Comparison of ENCODE assay signal across 19 cellular contexts in the genomic region with DNA sequence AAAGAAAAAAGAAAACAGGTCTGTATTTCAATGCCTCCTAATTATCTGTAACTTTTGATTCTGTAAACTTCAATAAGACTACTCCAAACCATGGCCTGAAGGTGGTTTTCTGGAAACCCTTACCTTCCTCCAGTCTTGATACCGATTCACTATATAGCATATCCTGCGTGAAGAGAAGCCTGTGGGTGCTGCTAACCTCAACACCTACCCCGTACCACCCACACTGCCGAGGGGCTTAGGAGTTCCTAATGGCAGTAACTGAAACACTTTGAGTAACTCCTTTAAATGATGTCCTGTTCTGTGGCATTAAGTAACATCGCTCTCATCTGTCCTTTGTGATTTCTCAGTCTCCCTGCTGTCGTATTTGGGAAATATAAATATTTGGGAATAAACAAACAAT.
DNase-seq lines count a peak whose midpoint lies in the region; ATAC-seq, FAIRE-seq and TF ChIP-seq lines count a peak whose summit lies in the region.
"Had no signal": no experiment of that assay in that cellular context is flagged by ENCODE, and none has a peak within 500 bp of the region (broad histone marks: within the 10 kb centered on the region; RNA-seq: fewer than 3 reads in every experiment).

No MANE protein-coding gene starts in this region.

- peak overlapping the region; percentile 29 to 98 for H2BK12ac ChIP-seq in mesenchymal stem cell (ENCODE audit: low read length in 2 of 2)

- H3K27me3 Mint-ChIP-seq in T-helper 2 cell treated with Interferon-gamma antibody and Interleukin-4, amounts not matched to agents 5 μg/mL and 100 μg/mL, for 36 hours (ENCODE audit: low read depth), result no peaks in the 10 kb centered on the region
- H3K27me3 Mint-ChIP-seq in activated naive CD8-positive, alpha-beta T cell treated with anti-CD3 and anti-CD28 coated beads, Interleukin-2, amount 50 U/mL, for 24 hours, result peaks cover 6% of the 10 kb centered on the region

- peak overlapping the region; percentile 83 for H4K91ac ChIP-seq in mesenchymal stem cell (ENCODE audit: low read length)

- H2BK15ac ChIP-seq in mesenchymal stem cell (ENCODE audit: low read depth, poor library complexity, severe bottlenecking), result no peak overlapping the region

- H3K27me3 ChIP-seq in mesenchymal stem cell (ENCODE audit: control insufficient read depth in 1 of 2, insufficient read depth in 1 of 2, low read length in 2 of 2) (no peaks in the 10 kb centered on the region), tibial artery (no peaks in the 10 kb centered on the region)
- H3K27me3 ChIP-seq: body of pancreas, heart left ventricle had no signal

- peaks cover 77% of the 10 kb centered on the region for H3K4me1 Mint-ChIP-seq in T-helper 2 cell treated with Interferon-gamma antibody and Interleukin-4, amounts not matched to agents 5 μg/mL and 100 μg/mL, for 36 hours (ENCODE audit: low read depth)
- H3K4me1 Mint-ChIP-seq in activated naive CD8-positive, alpha-beta T cell treated with anti-CD3 and anti-CD28 coated beads, Interleukin-2, amount 50 U/mL, for 24 hours, result peaks cover 54% of the 10 kb centered on the region
- H3K4me1 Mint-ChIP-seq: WTC11 had no signal

- peak overlapping the region in 1 of 2 experiments; percentile 77 for H3K14ac ChIP-seq in mesenchymal stem cell (ENCODE audit: low read length in 2 of 2)

- H3K9me3 ChIP-seq in mesenchymal stem cell (ENCODE audit: control insufficient read depth, low read length) (no peaks in the 10 kb centered on the region), tibial artery (no peaks in the 10 kb centered on the region)
- H3K9me3 ChIP-seq: body of pancreas, heart left ventricle, mucosa of descending colon had no signal

- H2AFZ ChIP-seq in mesenchymal stem cell (ENCODE audit: low read depth, low read length), result no peak overlapping the region

- no peak overlapping the region for H2BK5ac ChIP-seq in mesenchymal stem cell (ENCODE audit: low read depth, low read length, poor library complexity, severe bottlenecking)

- intact Hi-C loops in tibial artery (cut with DNase I; ENCODE audit: low total_unique reads), result loop anchor here (5.0 kb wide), 1 partner anchor 37 kb away; no protein-coding TSS in a partner anchor

- no peak for ATAC-seq in activated naive CD8-positive, alpha-beta T cell treated with anti-CD3 and anti-CD28 coated beads, Interleukin-2, amount 50 U/mL, for 24 hours
- ATAC-seq: K562; stimulated activated naive B cell treated with anti-CD40 and anti-IgM and Interleukin-4, amounts not matched to agents 10 μg/mL and 1 μg/mL and 100 μg/mL, for 72 hours had no signal

- H3K27ac Mint-ChIP-seq in T-helper 2 cell treated with Interferon-gamma antibody and Interleukin-4, amounts not matched to agents 5 μg/mL and 100 μg/mL, for 36 hours, result peak overlapping the region; percentile 37
- no peak overlapping the region for H3K27ac Mint-ChIP-seq in activated naive CD8-positive, alpha-beta T cell treated with anti-CD3 and anti-CD28 coated beads, Interleukin-2, amount 50 U/mL, for 24 hours
- H3K27ac Mint-ChIP-seq: stimulated activated naive B cell treated with anti-CD40 and anti-IgM and Interleukin-4, amounts not matched to agents 10 μg/mL and 1 μg/mL and 100 μg/mL, for 72 hours; WTC11 had no signal

- no peaks in the 10 kb centered on the region for H3K79me1 ChIP-seq in mesenchymal stem cell (replicated peaks; ENCODE audit: low read length, poor library complexity, severe bottlenecking)

- no peaks in the 10 kb centered on the region for H3K9me3 Mint-ChIP-seq in T-helper 2 cell treated with Interferon-gamma antibody and Interleukin-4, amounts not matched to agents 5 μg/mL and 100 μg/mL, for 36 hours
- no peaks in the 10 kb centered on the region for H3K9me3 Mint-ChIP-seq in activated naive CD8-positive, alpha-beta T cell treated with anti-CD3 and anti-CD28 coated beads, Interleukin-2, amount 50 U/mL, for 24 hours
- H3K9me3 Mint-ChIP-seq: stimulated activated naive B cell treated with anti-CD40 and anti-IgM and Interleukin-4, amounts not matched to agents 10 μg/mL and 1 μg/mL and 100 μg/mL, for 72 hours; WTC11 had no signal

- peak overlapping the region; percentile 57 for H2AK5ac ChIP-seq in mesenchymal stem cell (ENCODE audit: low read length, severe bottlenecking)

- TF ChIP-seq CTCF in tibial artery (IDR thresholded peaks at IDR 0.05), result no peak

- 90% methylated on average over 5 of the region's 6 CpGs for WGBS in mesenchymal stem cell

- H3K27ac ChIP-seq in mesenchymal stem cell (ENCODE audit: low read length, poor library complexity, severe bottlenecking) (peak overlapping the region; percentile 58), tibial artery (peak overlapping the region; percentile 49 to 83)

- H3K4me3 Mint-ChIP-seq in T-helper 2 cell treated with Interferon-gamma antibody and Interleukin-4, amounts not matched to agents 5 μg/mL and 100 μg/mL, for 36 hours, result no peak overlapping the region
- H3K4me3 Mint-ChIP-seq in activated naive CD8-positive, alpha-beta T cell treated with anti-CD3 and anti-CD28 coated beads, Interleukin-2, amount 50 U/mL, for 24 hours, result no peak overlapping the region
- H3K4me3 Mint-ChIP-seq: stimulated activated naive B cell treated with anti-CD40 and anti-IgM and Interleukin-4, amounts not matched to agents 10 μg/mL and 1 μg/mL and 100 μg/mL, for 72 hours; WTC11 had no signal

- H2BK120ac ChIP-seq in mesenchymal stem cell (ENCODE audit: low read depth, low read length), result peak overlapping the region; percentile 42

- H3K4me1 ChIP-seq in mesenchymal stem cell (ENCODE audit: control insufficient read depth, insufficient read depth, low read depth, low read length) (peaks cover 4% of the 10 kb centered on the region), tibial artery (peaks cover 0 to 85% (median 44%) of the 10 kb centered on the region in 4 donors)

- H3K4me2 ChIP-seq in mesenchymal stem cell (ENCODE audit: low read length, poor library complexity, severe bottlenecking), result no peak overlapping the region

- peak overlapping the region; percentile 82 to 97 for H3K18ac ChIP-seq in mesenchymal stem cell (ENCODE audit: low read depth in 1 of 2, low read length in 2 of 2)

- H3K4ac ChIP-seq in mesenchymal stem cell (ENCODE audit: low read depth in 1 of 2, low read length in 2 of 2), result peak overlapping the region; percentile 66 to 94

- no peak overlapping the region for H3K9ac ChIP-seq in mesenchymal stem cell (ENCODE audit: low read length)

- H3K4me3 ChIP-seq in mesenchymal stem cell (ENCODE audit: insufficient read depth in 1 of 2, low read depth in 1 of 2, low read length in 2 of 2) (no peak overlapping the region), tibial artery (no peak overlapping the region)
- H3K4me3 ChIP-seq: body of pancreas, heart left ventricle, K562, mucosa of descending colon had no signal

- no peak for FAIRE-seq in frontal cortex (lab: Jason Lieb, UNC)
- FAIRE-seq: A204.1, GM19239, K562, urothelium cell line had no signal

- peak overlapping the region; percentile 83 for H4K8ac ChIP-seq in mesenchymal stem cell (ENCODE audit: low read length)

- H3K36me3 Mint-ChIP-seq in T-helper 2 cell treated with Interferon-gamma antibody and Interleukin-4, amounts not matched to agents 5 μg/mL and 100 μg/mL, for 36 hours (ENCODE audit: low read depth), result peaks cover 3% of the 10 kb centered on the region
- no peaks in the 10 kb centered on the region for H3K36me3 Mint-ChIP-seq in activated naive CD8-positive, alpha-beta T cell treated with anti-CD3 and anti-CD28 coated beads, Interleukin-2, amount 50 U/mL, for 24 hours (ENCODE audit: low read depth)
- H3K36me3 Mint-ChIP-seq: stimulated activated naive B cell treated with anti-CD40 and anti-IgM and Interleukin-4, amounts not matched to agents 10 μg/mL and 1 μg/mL and 100 μg/mL, for 72 hours; WTC11 had no signal

- DNase-seq in T-helper 2 cell treated with Interferon-gamma antibody and Interleukin-4, amounts not matched to agents 5 μg/mL and 100 μg/mL, for 36 hours (ENCODE audit: low spot score), result no peak
- no peak for DNase-seq in T-helper 2 cell
- DNase-seq in activated naive CD8-positive, alpha-beta T cell treated with anti-CD3 and anti-CD28 coated beads, Interleukin-2, amount 50 U/mL, for 24 hours, result peak; percentile 17
- DNase-seq in mesenchymal stem cell, result no peak
- no peak for DNase-seq in tibial artery
- DNase-seq in ecto neural progenitor cell (ENCODE audit: low spot score), result no peak
- DNase-seq in amniotic stem cell (lab: John Stamatoyannopoulos, UW), result no peak
- DNase-seq in frontal cortex (ENCODE audit: low spot score in 2 of 2), result no peak
- DNase-seq: activated gamma-delta T cell; heart left ventricle; mucosa of descending colon; NCI-H748 treated with DMSO at 0.1 percent for 48 hours; stimulated activated naive B cell treated with anti-CD40 and anti-IgM and Interleukin-4, amounts not matched to agents 10 μg/mL and 1 μg/mL and 100 μg/mL, for 72 hours had no signal

- H3K23ac ChIP-seq in mesenchymal stem cell (ENCODE audit: low read length in 2 of 2), result no peak overlapping the region

- H3K36me3 ChIP-seq in mesenchymal stem cell (ENCODE audit: control insufficient read depth in 1 of 2, insufficient read depth in 2 of 2, low read depth in 1 of 2, low read length in 2 of 2) (no peaks in the 10 kb centered on the region), tibial artery (no peaks in the 10 kb centered on the region)
- H3K36me3 ChIP-seq: heart left ventricle had no signal
